Comparison of ENCODE assay signal across 19 cellular contexts in genomic region chr5:93044860-93045666, GRCh38.
A peak's percentile ranks its signal among the peaks of the same experiment; 100 is the strongest.
DNase-seq lines count a peak whose midpoint lies in the region; ATAC-seq, FAIRE-seq and TF ChIP-seq lines count a peak whose summit lies in the region.
"Had no signal": no experiment of that assay in that cellular context is flagged by ENCODE, and none has a peak within 500 bp of the region (broad histone marks: within the 10 kb centered on the region; RNA-seq: fewer than 3 reads in every experiment).

No MANE protein-coding gene starts in this region.

- ATAC-seq in HepG2 (no peak), right lobe of liver (no peak), HG03342 (IDR thresholded peaks at IDR 0.05; ENCODE audit: unreplicated experiment) (peak; percentile 62), SK-N-SH treated with all-trans-retinoic acid at 6 μM for 48 hours (no peak)
- ATAC-seq: A549 had no signal

- TF ChIP-seq POLR2A in HepG2 (IDR thresholded peaks at IDR 0.05; ENCODE audit: insufficient read depth in 1 of 2, low read depth in 2 of 2, low read length in 2 of 2) (no peak), right lobe of liver (IDR thresholded peaks at IDR 0.05) (no peak)

- no peak overlapping the region for H3K27ac Mint-ChIP-seq in H9

- intact Hi-C loops in HepG2 (cut with micrococcal nuclease; ENCODE audit: unreplicated experiment) (no loop called here), right lobe of liver (cut with DNase I) (no loop called here)

- H3K9me3 ChIP-seq in HepG2 (ENCODE audit: low read length) (no peaks in the 10 kb centered on the region), right lobe of liver (no peaks in the 10 kb centered on the region), H9 (ENCODE audit: control insufficient read depth, low read depth, low read length) (no peaks in the 10 kb centered on the region)
- H3K9me3 ChIP-seq: A549 had no signal

- POLR2A ChIA-PET in HepG2 (lab: Yijun Ruan, JAX) = no interaction called here

- H4K5ac ChIP-seq in H9 (ENCODE audit: insufficient read length, low read depth, low read length) = no peak overlapping the region

- no peak overlapping the region for H2BK20ac ChIP-seq in H9 (ENCODE audit: low read depth, low read length, poor library complexity, severe bottlenecking)

- no peak overlapping the region for H2BK12ac ChIP-seq in H9 (ENCODE audit: insufficient read length, low read depth, low read length)

- H3K56ac ChIP-seq in H9 (ENCODE audit: insufficient read length, low read depth, low read length) = no peak overlapping the region

- no peak for TF ChIP-seq RAD21 in HepG2 (CRISPR knock-in tag; IDR thresholded peaks at IDR 0.05)

- H2AK5ac ChIP-seq in H9 (ENCODE audit: insufficient read length, low read length) = no peak overlapping the region

- H3K18ac ChIP-seq in H9 (ENCODE audit: insufficient read length, low read depth, low read length) = no peak overlapping the region

- no peaks in the 10 kb centered on the region for H3K9me3 Mint-ChIP-seq in H9

- H3K23ac ChIP-seq in H9 (ENCODE audit: insufficient read length, low read depth, low read length) = no peak overlapping the region

- H3K36me3 Mint-ChIP-seq in H9 (ENCODE audit: insufficient read depth in 1 of 3, low read depth in 3 of 3) = no peaks in the 10 kb centered on the region

- H3K79me2 ChIP-seq in HepG2 (ENCODE audit: insufficient read depth, low read length) (no peaks in the 10 kb centered on the region), H9 (ENCODE audit: insufficient read depth, low read length) (no peaks in the 10 kb centered on the region)

- no peak overlapping the region for H2BK15ac ChIP-seq in H9 (ENCODE audit: low read depth, low read length)

- H3K27me3 ChIP-seq in HepG2 (ENCODE audit: control insufficient read depth in 1 of 2, insufficient read depth in 2 of 2, low read length in 2 of 2) (no peaks in the 10 kb centered on the region), right lobe of liver (no peaks in the 10 kb centered on the region), H9 (ENCODE audit: insufficient read depth, low read length) (no peaks in the 10 kb centered on the region)

- H2BK120ac ChIP-seq in H9 (ENCODE audit: low read depth, low read length, poor library complexity, severe bottlenecking) = no peak overlapping the region

- 97% methylated on average over 1 of the region's 1 CpG for WGBS in HepG2 (ENCODE audit: low lambda C conversion rate)
- 72% methylated on average over 1 of the region's 1 CpG for WGBS in right lobe of liver (ENCODE audit: insufficient coverage, low coverage, low lambda C conversion rate, missing lambda C conversion rate)
- no CpG with 5 or more reads among the region's 1 CpG for WGBS in H9 (ENCODE audit: extremely low coverage, insufficient read length, low lambda C conversion rate)

- H3T11ph ChIP-seq in H9 (ENCODE audit: low read length) = no peak overlapping the region

- no peak overlapping the region for H4K91ac ChIP-seq in H9 (ENCODE audit: insufficient read length, low read depth, low read length)

- DNase-seq in HepG2 (ENCODE audit: low spot score) (no peak), right lobe of liver (no peak), H9 (no peak), dermis blood vessel endothelial cell (no peak)
- no peak for DNase-seq in stimulated activated CD4-positive, alpha-beta T cell treated with anti-CD3 and anti-CD28 coated beads, Interleukin-1b, Interleukin-23, amount 100 ng/mL, for 48 hours
- no peak for DNase-seq in activated CD4-positive, CD25-positive, alpha-beta regulatory T cell (lab: John Stamatoyannopoulos, UW)
- DNase-seq: COR-L47; GM23248; KG1; NCI-H1092 treated with DMSO at 0.1 percent for 48 hours; NCI-H187; NCI-H2171; NK-92 treated with Interleukin-12 subunit alpha and Interleukin-12 subunit beta, amount 100 ng/mL, for 24 hours; PC-9; T-helper 2 cell had no signal

- H4K20me1 ChIP-seq in HepG2 (ENCODE audit: insufficient read depth, low read length) (no peaks in the 10 kb centered on the region), H9 (ENCODE audit: control insufficient read depth, insufficient read depth, insufficient read length) (no peaks in the 10 kb centered on the region)

- H3K23me2 ChIP-seq in H9 (ENCODE audit: insufficient read length, low read depth, low read length, poor library complexity, severe bottlenecking) = no peaks in the 10 kb centered on the region

- H4K8ac ChIP-seq in H9 (replicated peaks; ENCODE audit: insufficient read length, low read depth, low read length) = no peak overlapping the region

- H3K4me1 ChIP-seq in HepG2 (ENCODE audit: insufficient read depth, low read length) (peaks cover under 1% of the 10 kb centered on the region; the same call in 1 of the 2 replicates), right lobe of liver (no peaks in the 10 kb centered on the region), H9 (ENCODE audit: insufficient read depth, low read length) (no peaks in the 10 kb centered on the region)
- H3K4me1 ChIP-seq: A549 had no signal

- H2AFZ ChIP-seq in HepG2 (ENCODE audit: low read length) = peak overlapping the region; percentile 72
- no peak overlapping the region for H2AFZ ChIP-seq in H9 (ENCODE audit: low read length)
- H2AFZ ChIP-seq: GM23248, PC-9 had no signal

- H3K4me3 ChIP-seq in HepG2 (replicated peaks in 1 of 3; ENCODE audit: insufficient read depth in 1 of 3, low read depth in 2 of 3, low read length in 3 of 3) (no peak overlapping the region), right lobe of liver (no peak overlapping the region)
- H3K4me3 ChIP-seq: A549, GM23248, PC-9 had no signal

- in situ Hi-C loops in HepG2 (cut with HindIII; ENCODE audit: extremely low pct_ligation_motif_present, low pct_unique_long_range_greater_than_20kb) = no loop called here

- no peak overlapping the region for H2BK5ac ChIP-seq in H9 (ENCODE audit: insufficient read length, low read length)

- no peaks in the 10 kb centered on the region for H3K79me1 ChIP-seq in H9 (ENCODE audit: insufficient read depth, low read depth, low read length, poor library complexity, severe bottlenecking)

- CTCF ChIA-PET in HepG2 (lab: Yijun Ruan, JAX; ENCODE audit: low intra/inter-chr PET ratio, low total read pairs) = no interaction called here

- no peak overlapping the region for H3K9ac ChIP-seq in HepG2 (ENCODE audit: insufficient read depth, low read depth, low read length)
- H3K9ac ChIP-seq in H9 (ENCODE audit: extremely low read depth, insufficient read length, low read length) = no peak overlapping the region
- H3K9ac ChIP-seq: GM23248 had no signal

- no peaks in the 10 kb centered on the region for H3K4me1 Mint-ChIP-seq in H9

- BruUV-seq in HepG2 (replicated peaks; lab: Mats Ljungman, UMichigan) = no TSS peak

- no peak overlapping the region for H3K4ac ChIP-seq in H9 (ENCODE audit: low read depth, low read length)

- H3K4me2 ChIP-seq in HepG2 (ENCODE audit: low read depth, low read length) = no peak overlapping the region
- no peak overlapping the region for H3K4me2 ChIP-seq in H9 (ENCODE audit: insufficient read depth, insufficient read length, low read length)
- H3K4me2 ChIP-seq: A549, PC-9 had no signal

- H3K14ac ChIP-seq in H9 (ENCODE audit: insufficient read depth, low read length) = no peak overlapping the region

- TF ChIP-seq EP300 in HepG2 (IDR thresholded peaks at IDR 0.05; ENCODE audit: low read depth in 2 of 2, low read length in 2 of 2) (no peak), HepG2 (CRISPR knock-in tag; IDR thresholded peaks at IDR 0.05; ENCODE audit: borderline replicate concordance) (no peak)

- no peak overlapping the region for H3K4me3 Mint-ChIP-seq in H9

- TF ChIP-seq CTCF in HepG2 (CRISPR knock-in tag; IDR thresholded peaks at IDR 0.05) (no peak), right lobe of liver (IDR thresholded peaks at IDR 0.05) (no peak), H9 (conservative IDR thresholded peaks at IDR 0.05) (no peak)

- FAIRE-seq in HepG2 (lab: Jason Lieb, UNC) = no peak

- H3K36me3 ChIP-seq in HepG2 (replicated peaks in 1 of 2; ENCODE audit: control insufficient read depth in 1 of 2, insufficient read depth in 2 of 2, low read length in 2 of 2) = no peaks in the 10 kb centered on the region
- no peaks in the 10 kb centered on the region for H3K36me3 ChIP-seq in right lobe of liver

- no peaks in the 10 kb centered on the region for H3K27me3 Mint-ChIP-seq in H9 (ENCODE audit: low read depth)

- H3K27ac ChIP-seq in HepG2 (ENCODE audit: extremely low read length, insufficient read depth, low read length) = no peak overlapping the region
- no peak overlapping the region for H3K27ac ChIP-seq in right lobe of liver
- H3K27ac ChIP-seq in H9 (ENCODE audit: insufficient read length, low read depth, low read length) = no peak overlapping the region
- H3K27ac ChIP-seq: A549, C4-2B, GM23248, PC-9 had no signal

TF ChIP-seq in HepG2, 621 proteins besides CTCF, POLR2A, EP300 and RAD21 (continues in another document):
- TF ChIP-seq, protein P1, sequence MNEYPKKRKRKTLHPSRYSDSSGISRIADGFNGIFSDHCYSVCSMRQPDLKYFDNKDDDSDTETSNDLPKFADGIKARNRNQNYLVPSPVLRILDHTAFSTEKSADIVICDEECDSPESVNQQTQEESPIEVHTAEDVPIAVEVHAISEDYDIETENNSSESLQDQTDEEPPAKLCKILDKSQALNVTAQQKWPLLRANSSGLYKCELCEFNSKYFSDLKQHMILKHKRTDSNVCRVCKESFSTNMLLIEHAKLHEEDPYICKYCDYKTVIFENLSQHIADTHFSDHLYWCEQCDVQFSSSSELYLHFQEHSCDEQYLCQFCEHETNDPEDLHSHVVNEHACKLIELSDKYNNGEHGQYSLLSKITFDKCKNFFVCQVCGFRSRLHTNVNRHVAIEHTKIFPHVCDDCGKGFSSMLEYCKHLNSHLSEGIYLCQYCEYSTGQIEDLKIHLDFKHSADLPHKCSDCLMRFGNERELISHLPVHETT (CRISPR knock-in tag; conservative IDR thresholded peaks at IDR 0.05) = no peak
- no peak for TF ChIP-seq ZNF251 (CRISPR knock-in tag; IDR thresholded peaks at IDR 0.05)
- TF ChIP-seq HMG20B (CRISPR knock-in tag; conservative IDR thresholded peaks at IDR 0.05) = no peak
- TF ChIP-seq FOSL1 (CRISPR knock-in tag; IDR thresholded peaks at IDR 0.05; ENCODE audit: borderline replicate concordance) = no peak
